ENCODE assay signal across 8 cellular contexts in the genomic region with DNA sequence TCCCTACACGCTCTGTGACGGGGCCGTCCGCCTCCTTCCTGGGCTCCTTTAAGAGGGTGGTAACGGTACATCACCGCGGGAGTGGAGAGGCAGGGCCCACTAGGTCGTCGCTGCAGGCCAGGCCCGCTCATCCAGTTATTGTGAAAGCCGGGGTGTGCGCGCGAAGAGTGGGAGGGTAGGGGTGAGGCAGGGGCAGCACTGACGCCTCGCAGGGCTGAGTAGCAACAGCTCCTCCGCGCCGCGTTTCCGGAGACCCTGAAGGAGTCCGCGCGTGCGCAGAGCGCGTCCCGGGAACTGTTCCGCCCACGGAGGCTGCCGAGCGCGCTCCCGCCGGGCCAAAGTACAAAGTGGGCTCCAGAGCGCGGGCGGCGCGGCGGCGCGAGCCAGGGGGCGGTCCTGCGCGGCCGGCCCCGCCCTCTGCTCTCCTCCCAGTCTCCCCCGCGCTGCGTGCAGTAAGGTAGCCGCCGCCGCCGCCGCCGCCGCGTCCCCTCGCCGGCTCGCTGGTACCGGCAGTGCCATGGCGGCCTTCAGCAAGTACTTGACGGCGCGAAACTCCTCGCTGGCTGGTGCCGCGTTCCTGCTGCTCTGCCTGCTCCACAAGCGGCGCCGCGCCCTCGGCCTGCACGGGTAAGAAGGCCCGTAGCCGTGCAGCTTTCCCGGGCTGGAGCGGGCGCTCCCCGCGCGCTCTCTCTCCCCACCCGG. TPM values are rescaled to one million over a fixed set of nuclear protein-coding genes. Genes with fewer than 3 reads are reported as not detected.
A peak's percentile ranks its signal among the peaks of the same experiment; 100 is the strongest.
DNase-seq lines count a peak whose midpoint lies in the region; ATAC-seq and TF ChIP-seq lines count a peak whose summit lies in the region.

ABCD3 (plus strand) TSS at position 428 of the 702 bp plus-strand sequence; CDS start at position 518, 90 bp downstream.

- peaks cover 26% of the 10 kb centered on the region for H3K36me3 Mint-ChIP-seq in activated T-cell treated with anti-CD3 and anti-CD28 coated beads, Interleukin-2, amount 50 U/mL, for 24 hours (ENCODE audit: low read depth)

- peaks cover 0 to 4% of the 10 kb centered on the region in 2 donors for H3K4me1 ChIP-seq in esophagus (ENCODE audit: control insufficient read depth in 2 of 2, insufficient read depth in 2 of 2, low read length in 1 of 2)
- H3K4me1 ChIP-seq in muscle layer of colon (ENCODE audit: insufficient read depth, low read length) = peaks cover 20% of the 10 kb centered on the region

- H3K4me3 ChIP-seq in esophagus (ENCODE audit: low read depth in 1 of 2, low read length in 2 of 2) (peak within 1 kb of the TSS; percentile 82 to 97), muscle layer of colon (ENCODE audit: low read depth in 1 of 2, low read length in 2 of 2) (peak within 1 kb of the TSS; percentile 80 to 92)

- no peaks in the 10 kb centered on the region for H3K27me3 ChIP-seq in esophagus (ENCODE audit: control insufficient read depth in 1 of 2, insufficient read depth in 2 of 2, low read length in 2 of 2)
- H3K27me3 ChIP-seq in muscle layer of colon (ENCODE audit: control insufficient read depth in 1 of 2, insufficient read depth in 2 of 2, low read length in 2 of 2) = no peaks in the 10 kb centered on the region

- H3K9me3 ChIP-seq in esophagus (ENCODE audit: control insufficient read depth in 2 of 2, insufficient read depth in 1 of 2, low read depth in 1 of 2, low read length in 1 of 2) = no peaks in the 10 kb centered on the region
- H3K9me3 ChIP-seq in muscle layer of colon (ENCODE audit: low read length) = no peaks in the 10 kb centered on the region

- H3K9ac ChIP-seq in muscle layer of colon (ENCODE audit: low read length) = peak within 1 kb of the TSS; percentile 85

- H3K9me3 Mint-ChIP-seq in activated T-cell treated with anti-CD3 and anti-CD28 coated beads, Interleukin-2, amount 50 U/mL, for 24 hours = no peaks in the 10 kb centered on the region

- H3K27me3 Mint-ChIP-seq in activated T-cell treated with anti-CD3 and anti-CD28 coated beads, Interleukin-2, amount 50 U/mL, for 24 hours = peaks cover 7% of the 10 kb centered on the region

- peaks cover 44% of the 10 kb centered on the region for H3K4me1 Mint-ChIP-seq in activated T-cell treated with anti-CD3 and anti-CD28 coated beads, Interleukin-2, amount 50 U/mL, for 24 hours (ENCODE audit: low read depth)

- H3K36me3 ChIP-seq in esophagus (ENCODE audit: control insufficient read depth in 2 of 2, insufficient read depth in 2 of 2, low read length in 1 of 2) (no peaks in the 10 kb centered on the region), muscle layer of colon (ENCODE audit: insufficient read depth, low read length) (no peaks in the 10 kb centered on the region)

- peak within 1 kb of the TSS; percentile 91 for H3K27ac Mint-ChIP-seq in activated T-cell treated with anti-CD3 and anti-CD28 coated beads, Interleukin-2, amount 50 U/mL, for 24 hours

- H3K27ac ChIP-seq in esophagus (ENCODE audit: low read depth in 2 of 2, low read length in 1 of 2) = peak within 1 kb of the TSS; percentile 94 to 97
- peak within 1 kb of the TSS; percentile 84 for H3K27ac ChIP-seq in muscle layer of colon (ENCODE audit: low read depth, low read length)

- 0% methylated on average over 68 to 85 of the region's 85 CpGs for WGBS in esophagus, 2 donors

- peak; percentile 100 for DNase-seq in DMS53 (lab: John Stamatoyannopoulos, UW)
- DNase-seq in KG1 (lab: John Stamatoyannopoulos, UW) = peak; percentile 88
- DNase-seq in activated T-cell treated with anti-CD3 and anti-CD28 coated beads, Interleukin-2, amount 50 U/mL, for 24 hours = peak; percentile 98
- DNase-seq in stimulated activated CD8-positive, alpha-beta memory T cell treated with anti-CD3 and anti-CD28 coated beads, Interleukin-7, amount 100 ng/mL, for 1 hour (ENCODE audit: low read depth in 2 of 2) = peak; percentile 91 to 95

- no peak within 1 kb of the TSS for H3K4me3 Mint-ChIP-seq in activated T-cell treated with anti-CD3 and anti-CD28 coated beads, Interleukin-2, amount 50 U/mL, for 24 hours

- ATAC-seq in GM21723 (IDR thresholded peaks at IDR 0.05; ENCODE audit: unreplicated experiment) = peak; percentile 97

TF ChIP-seq in PFSK-1, 5 proteins besides CTCF, POLR2A, EP300 and RAD21:
- TF ChIP-seq POLR2AphosphoS5 (IDR thresholded peaks at IDR 0.05; ENCODE audit: low read depth, low read length) = peak; percentile 67
- TF ChIP-seq FOXP2 (optimal IDR thresholded peaks at IDR 0.05; ENCODE audit: borderline replicate concordance, extremely low read depth, extremely low read length, insufficient read depth) = peak; percentile 73
- TF ChIP-seq SIN3A (IDR thresholded peaks at IDR 0.05; ENCODE audit: borderline replicate concordance, insufficient read depth, low read length) = no peak
- 0 out of 2 replicates have a peak, but pooled peaks have one; percentile 7 for TF ChIP-seq TAF1 (IDR thresholded peaks at IDR 0.05; ENCODE audit: borderline replicate concordance, insufficient read depth, low read length)
- TF ChIP-seq, protein P1, sequence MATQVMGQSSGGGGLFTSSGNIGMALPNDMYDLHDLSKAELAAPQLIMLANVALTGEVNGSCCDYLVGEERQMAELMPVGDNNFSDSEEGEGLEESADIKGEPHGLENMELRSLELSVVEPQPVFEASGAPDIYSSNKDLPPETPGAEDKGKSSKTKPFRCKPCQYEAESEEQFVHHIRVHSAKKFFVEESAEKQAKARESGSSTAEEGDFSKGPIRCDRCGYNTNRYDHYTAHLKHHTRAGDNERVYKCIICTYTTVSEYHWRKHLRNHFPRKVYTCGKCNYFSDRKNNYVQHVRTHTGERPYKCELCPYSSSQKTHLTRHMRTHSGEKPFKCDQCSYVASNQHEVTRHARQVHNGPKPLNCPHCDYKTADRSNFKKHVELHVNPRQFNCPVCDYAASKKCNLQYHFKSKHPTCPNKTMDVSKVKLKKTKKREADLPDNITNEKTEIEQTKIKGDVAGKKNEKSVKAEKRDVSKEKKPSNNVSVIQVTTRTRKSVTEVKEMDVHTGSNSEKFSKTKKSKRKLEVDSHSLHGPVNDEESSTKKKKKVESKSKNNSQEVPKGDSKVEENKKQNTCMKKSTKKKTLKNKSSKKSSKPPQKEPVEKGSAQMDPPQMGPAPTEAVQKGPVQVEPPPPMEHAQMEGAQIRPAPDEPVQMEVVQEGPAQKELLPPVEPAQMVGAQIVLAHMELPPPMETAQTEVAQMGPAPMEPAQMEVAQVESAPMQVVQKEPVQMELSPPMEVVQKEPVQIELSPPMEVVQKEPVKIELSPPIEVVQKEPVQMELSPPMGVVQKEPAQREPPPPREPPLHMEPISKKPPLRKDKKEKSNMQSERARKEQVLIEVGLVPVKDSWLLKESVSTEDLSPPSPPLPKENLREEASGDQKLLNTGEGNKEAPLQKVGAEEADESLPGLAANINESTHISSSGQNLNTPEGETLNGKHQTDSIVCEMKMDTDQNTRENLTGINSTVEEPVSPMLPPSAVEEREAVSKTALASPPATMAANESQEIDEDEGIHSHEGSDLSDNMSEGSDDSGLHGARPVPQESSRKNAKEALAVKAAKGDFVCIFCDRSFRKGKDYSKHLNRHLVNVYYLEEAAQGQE (IDR thresholded peaks at IDR 0.05; ENCODE audit: insufficient read depth in 1 of 2, low read depth in 2 of 2, low read length in 2 of 2) = no peak

RNA-seq across cellular contexts. Expression of gene ABCD3, which starts in this region (rescaled TPM):
- polyA plus RNA-seq in PFSK-1 (2012; ENCODE audit: insufficient read length, low read depth) = 15.4 TPM
- polyA plus RNA-seq in esophagus = 10 to 100 TPM; 12.6 to 17.7 TPM

Comparison
In these comparisons a context has a peak if more than half of its experiments do, and no peak if none do; other contexts are left out.
1. Peak in every context shown above with its lines: DNase-seq, ATAC-seq, H3K4me3 ChIP-seq and H3K27ac ChIP-seq.